Comparison of ENCODE assay signal across 13 cellular contexts in the genomic region with DNA sequence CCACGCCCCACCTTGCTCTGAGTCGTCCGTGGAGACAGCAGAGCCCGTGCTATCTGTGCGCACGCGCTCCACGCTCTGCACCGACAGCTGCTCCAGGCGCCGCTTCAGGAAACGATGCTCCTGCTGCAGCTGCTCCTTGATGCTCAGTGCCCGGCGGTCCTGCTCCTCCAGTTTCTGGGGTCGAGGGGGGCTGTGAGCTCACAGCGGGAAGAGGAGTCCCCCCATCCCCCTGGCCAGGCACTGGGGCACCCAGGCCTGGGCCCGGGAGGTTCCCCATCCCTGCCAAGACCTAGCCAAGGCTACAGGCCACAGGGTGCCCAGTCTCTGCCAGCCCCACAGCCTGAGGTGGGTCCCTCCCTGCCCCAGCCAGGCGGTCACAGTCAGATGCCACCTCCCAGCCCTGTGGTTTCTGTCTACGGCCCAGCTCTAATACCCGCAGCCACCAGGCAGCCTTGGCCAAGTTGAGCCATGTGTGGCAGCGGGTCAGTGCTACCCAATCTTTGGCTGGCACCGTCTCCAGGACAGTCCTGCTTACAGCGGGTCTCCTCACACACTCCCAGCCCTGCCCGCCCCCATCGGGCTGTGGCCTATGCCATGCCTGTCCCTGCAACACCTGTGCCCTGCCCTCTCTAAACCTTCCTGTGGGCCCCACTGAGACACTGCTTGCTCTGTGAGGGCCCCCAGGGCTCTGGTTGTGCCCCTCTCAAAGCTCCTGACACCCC. TPM values are rescaled to one million over a fixed set of nuclear protein-coding genes. Genes with fewer than 3 reads are reported as not detected.
DNase-seq lines count a peak whose midpoint lies in the region; ATAC-seq, FAIRE-seq and TF ChIP-seq lines count a peak whose summit lies in the region.
"Had no signal": no experiment of that assay in that cellular context is flagged by ENCODE, and none has a peak within 500 bp of the region (broad histone marks: within the 10 kb centered on the region; RNA-seq: fewer than 3 reads in every experiment).

No MANE protein-coding gene starts in this region.

- H3K4me1 ChIP-seq in adrenal gland (replicated peaks in 1 of 2) (peaks cover 6 to 20% of the 10 kb centered on the region in 2 donors), mucosa of descending colon (ENCODE audit: low read depth) (no peaks in the 10 kb centered on the region)

- DNase-seq in Ammon's horn (ENCODE audit: low spot score) (peak; percentile 15), GM12891 (ENCODE audit: insufficient read length, low spot score) (peak; percentile 16), adrenal gland (peak in 4 of 7 donors; percentile 1 to 22 (median 15)), mucosa of descending colon (peak in 2 of 3 donors; percentile 20 to 37), NCI-H226 (no peak)
- DNase-seq: immature natural killer cell, NCI-H1105, NCI-H774, SIG-M5 had no signal

- H3K27me3 ChIP-seq in adrenal gland, result no peaks in the 10 kb centered on the region
- H3K27me3 ChIP-seq: BLaER1 treated with 17β-estradiol and CSF1 and Interleukin-3, amounts not matched to agents 10 nM and 100 nM had no signal

- 91 to 100% (median 96%) methylated on average over 1 to 25 of the region's 25 CpGs for WGBS in adrenal gland, 4 donors

- no peak for TF ChIP-seq CTCF in adrenal gland (IDR thresholded peaks at IDR 0.05)
- no peak for TF ChIP-seq CTCF in mucosa of descending colon (IDR thresholded peaks at IDR 0.05)

- no peak for FAIRE-seq in GM12891 (lab: Jason Lieb, UNC)

- H3K27ac ChIP-seq in adrenal gland, result no peak overlapping the region
- H3K27ac ChIP-seq: BLaER1 treated with 17β-estradiol and CSF1 and Interleukin-3, amounts not matched to agents 10 nM and 100 nM had no signal

- H3K9me3 ChIP-seq in adrenal gland (replicated peaks in 1 of 3) (no peaks in the 10 kb centered on the region), mucosa of descending colon (no peaks in the 10 kb centered on the region)
- H3K9me3 ChIP-seq: BLaER1 treated with 17β-estradiol and CSF1 and Interleukin-3, amounts not matched to agents 10 nM and 100 nM had no signal

- no peak for ATAC-seq in mucosa of descending colon
- no peak for ATAC-seq in GM18909 (IDR thresholded peaks at IDR 0.05; ENCODE audit: poor library complexity, unreplicated experiment)
- no peak for ATAC-seq in GM18870 (IDR thresholded peaks at IDR 0.05; ENCODE audit: unreplicated experiment)
- ATAC-seq in HG02840 (IDR thresholded peaks at IDR 0.05; ENCODE audit: low FRiP score, unreplicated experiment), result no peak

- H3K36me3 ChIP-seq in adrenal gland (replicated peaks in 1 of 2) (peaks cover 0 to 77% of the 10 kb centered on the region in 2 donors), mucosa of descending colon (ENCODE audit: low read depth) (peaks cover 3% of the 10 kb centered on the region)

- H3K4me3 ChIP-seq in adrenal gland (no peak overlapping the region), mucosa of descending colon (no peak overlapping the region)
- H3K4me3 ChIP-seq: BLaER1 treated with 17β-estradiol and CSF1 and Interleukin-3, amounts not matched to agents 10 nM and 100 nM had no signal

- no peak for TF ChIP-seq POLR2A in GM12891 (IDR thresholded peaks at IDR 0.05; ENCODE audit: low read depth, low read length)
- TF ChIP-seq POLR2A in adrenal gland (IDR thresholded peaks at IDR 0.05), result no peak

- intact Hi-C loops in adrenal gland (cut with DNase I), result no loop called here
- intact Hi-C loops in mucosa of descending colon (cut with DNase I, micrococcal nuclease), result no loop called here

TF ChIP-seq in GM12891, 5 proteins besides CTCF, POLR2A, EP300 and RAD21:
- TF ChIP-seq POLR2AphosphoS5 (IDR thresholded peaks at IDR 0.05; ENCODE audit: low read depth, low read length) (no peak), PAX5 (IDR thresholded peaks at IDR 0.05; ENCODE audit: insufficient read depth, low read length, severe bottlenecking) (no peak), POU2F2 (IDR thresholded peaks at IDR 0.05; ENCODE audit: low read depth, low read length) (no peak), SPI1 (IDR thresholded peaks at IDR 0.05; ENCODE audit: low read depth, low read length) (no peak), TAF1 (IDR thresholded peaks at IDR 0.05; ENCODE audit: low read depth, low read length) (no peak)

RNA-seq across cellular contexts. Expression of a gene that starts 9.3 kb away (rescaled TPM):
- polyA plus RNA-seq in GM12891 (2012; ENCODE audit: low read depth, missing spikeins), result 10.4 TPM
- total RNA-seq in adrenal gland (10 to 100 TPM in 5 of 8 donors, 1 to 10 TPM in 3; 8.3 to 15.8 (median 12.6) TPM), mucosa of descending colon (10 to 100 TPM in 2 of 3 donors, 1 to 10 TPM in 1; 9.9 to 13.7 (median 11.4) TPM)
- polyA plus RNA-seq in adrenal gland, result 10 to 100 TPM; 12.8 to 19.1 (median 13.5) TPM

RNA-seq across cellular contexts. Expression of a gene that starts 9.3 kb away (rescaled TPM):
- polyA plus RNA-seq in GM12891 (2012; ENCODE audit: low read depth, missing spikeins), result 0.40 TPM
- total RNA-seq in adrenal gland (1 to 10 TPM in 7 of 8 donors, under 1 TPM in 1; 0.69 to 5.7 (median 2.6) TPM), mucosa of descending colon (1 to 10 TPM; 1.4 to 4.6 (median 1.4) TPM)
- 10 to 100 TPM in 1 of 3 donors, 1 to 10 TPM in 2; 1.3 to 10.6 (median 6.3) TPM for polyA plus RNA-seq in adrenal gland

RNA-seq across cellular contexts. Expression of a gene that starts 10.7 kb away (rescaled TPM):
- 14.1 TPM for polyA plus RNA-seq in GM12891 (2012; ENCODE audit: low read depth, missing spikeins)
- total RNA-seq in adrenal gland (100 to 1,000 TPM in 4 of 8 donors, 10 to 100 TPM in 4; 49.2 to 133 (median 107) TPM), mucosa of descending colon (10 to 100 TPM; 46.6 to 59.6 (median 52.6) TPM)
- 100 to 1,000 TPM in 1 of 3 donors, 10 to 100 TPM in 2; 13.9 to 245 (median 61.6) TPM for polyA plus RNA-seq in adrenal gland
